19 cellular contexts compared by ENCODE assay signal in genomic region chr3:108448593-108448992, GRCh38.
DNase-seq lines count a peak whose midpoint lies in the region; ATAC-seq, FAIRE-seq and TF ChIP-seq lines count a peak whose summit lies in the region.
"Had no signal": no experiment of that assay in that cellular context is flagged by ENCODE, and none has a peak within 500 bp of the region (broad histone marks: within the 10 kb centered on the region; RNA-seq: fewer than 3 reads in every experiment).

No MANE protein-coding gene starts in this region.

- no peak for TF ChIP-seq CTCF in endothelial cell (IDR thresholded peaks at IDR 0.05; ENCODE audit: unreplicated experiment)

- H3K9me3 Mint-ChIP-seq in endothelial cell (ENCODE audit: unreplicated experiment): no peaks in the 10 kb centered on the region
- peaks cover 2 to 40% (median 29%) of the 10 kb centered on the region in 8 donors for H3K9me3 Mint-ChIP-seq in CD4-positive, alpha-beta memory T cell

- H3K4me3 ChIP-seq in CD4-positive, alpha-beta memory T cell (ENCODE audit: low read length in 2 of 2): no peak overlapping the region
- H3K4me3 ChIP-seq: gastrocnemius medialis, smooth muscle cell, upper lobe of right lung had no signal

- H3K27me3 ChIP-seq in CD4-positive, alpha-beta memory T cell (ENCODE audit: insufficient read depth, low read length): no peaks in the 10 kb centered on the region
- H3K27me3 ChIP-seq: gastrocnemius medialis, upper lobe of right lung had no signal

- FAIRE-seq in G401.6 (lab: Jason Lieb, UNC): peak; percentile 44

- H3K27ac ChIP-seq in CD4-positive, alpha-beta memory T cell (ENCODE audit: low read depth, low read length): no peak overlapping the region
- H3K27ac ChIP-seq: gastrocnemius medialis, parathyroid adenoma, upper lobe of right lung had no signal

- no peaks in the 10 kb centered on the region for H3K4me1 ChIP-seq in CD4-positive, alpha-beta memory T cell (ENCODE audit: insufficient read depth, low read length)
- H3K4me1 ChIP-seq: gastrocnemius medialis, parathyroid adenoma, upper lobe of right lung had no signal

- intact Hi-C loops in CD4-positive, alpha-beta memory T cell (cut with micrococcal nuclease): no loop called here

- H3K36me3 ChIP-seq in CD4-positive, alpha-beta memory T cell (ENCODE audit: insufficient read depth, low read length): no peaks in the 10 kb centered on the region
- H3K36me3 ChIP-seq: gastrocnemius medialis, upper lobe of right lung had no signal

- H3K27ac Mint-ChIP-seq in endothelial cell (ENCODE audit: unreplicated experiment): no peak overlapping the region
- H3K27ac Mint-ChIP-seq in CD4-positive, alpha-beta memory T cell: no peak overlapping the region
- H3K27ac Mint-ChIP-seq: H9; stimulated activated effector memory CD8-positive, alpha-beta T cell treated with anti-CD3 and anti-CD28 coated beads, Interleukin-12 subunit alpha, Interleukin-12 subunit beta, amount 100 ng/mL, for 72 hours; T-helper 17 cell had no signal

- DNase-seq in NOMO-1 treated with dmso at 0.1 percent for 144 hours (lab: John Stamatoyannopoulos, UW; ENCODE audit: unreplicated experiment): peak; percentile 37
- DNase-seq in endothelial cell (ENCODE audit: low spot score): no peak
- no peak for DNase-seq in KG1 (lab: John Stamatoyannopoulos, UW)
- no peak for DNase-seq in NCI-H2107 (lab: John Stamatoyannopoulos, UW)
- no peak for DNase-seq in CD4-positive, alpha-beta memory T cell
- DNase-seq: gastrocnemius medialis, H9, NCI-H1930, NCI-H774, RPMI8226, T-helper 17 cell, upper lobe of right lung had no signal

- POLR2A ChIA-PET in CD4-positive, alpha-beta memory T cell (lab: Charles Lee; ENCODE audit: partially characterized antibody): no interaction called here

- CTCF ChIA-PET in CD4-positive, alpha-beta memory T cell (lab: Charles Lee; ENCODE audit: partially characterized antibody): no interaction called here

- H3K4me1 Mint-ChIP-seq in endothelial cell (ENCODE audit: unreplicated experiment): no peaks in the 10 kb centered on the region
- H3K4me1 Mint-ChIP-seq in CD4-positive, alpha-beta memory T cell: no peaks in the 10 kb centered on the region
- H3K4me1 Mint-ChIP-seq: stimulated activated effector memory CD8-positive, alpha-beta T cell treated with anti-CD3 and anti-CD28 coated beads, Interleukin-12 subunit alpha, Interleukin-12 subunit beta, amount 100 ng/mL, for 72 hours; T-helper 17 cell had no signal

- peaks cover 0 to 13% of the 10 kb centered on the region in 2 donors for H3K9me3 ChIP-seq in CD4-positive, alpha-beta memory T cell (ENCODE audit: control insufficient read depth in 1 of 2, low read length in 2 of 2)
- H3K9me3 ChIP-seq: gastrocnemius medialis had no signal

- peak; percentile 80 for ATAC-seq in GM19395 (IDR thresholded peaks at IDR 0.05; ENCODE audit: unreplicated experiment)
- ATAC-seq in HG03066 (IDR thresholded peaks at IDR 0.05; ENCODE audit: low read depth, unreplicated experiment): peak; percentile 63
- ATAC-seq: activated CD4-positive, CD25-positive, alpha-beta regulatory T cell treated with anti-CD3 and anti-CD28 coated beads, Interleukin-2, amount 50 U/mL, for 24 hours; gastrocnemius medialis; stimulated activated effector memory CD8-positive, alpha-beta T cell treated with anti-CD3 and anti-CD28 coated beads, Interleukin-12 subunit alpha, Interleukin-12 subunit beta, amount 100 ng/mL, for 72 hours; T-helper 17 cell; upper lobe of right lung had no signal

- no peaks in the 10 kb centered on the region for H3K27me3 Mint-ChIP-seq in endothelial cell (ENCODE audit: unreplicated experiment)
- H3K27me3 Mint-ChIP-seq in CD4-positive, alpha-beta memory T cell: peaks cover 0 to 3% of the 10 kb centered on the region in 2 donors
- H3K27me3 Mint-ChIP-seq: T-helper 17 cell had no signal

- peaks cover 3% of the 10 kb centered on the region for H3K36me3 Mint-ChIP-seq in endothelial cell (ENCODE audit: low read depth, unreplicated experiment)
- peaks cover 7 to 12% of the 10 kb centered on the region in 2 donors for H3K36me3 Mint-ChIP-seq in CD4-positive, alpha-beta memory T cell
- H3K36me3 Mint-ChIP-seq: stimulated activated effector memory CD8-positive, alpha-beta T cell treated with anti-CD3 and anti-CD28 coated beads, Interleukin-12 subunit alpha, Interleukin-12 subunit beta, amount 100 ng/mL, for 72 hours had no signal

- H3K4me3 Mint-ChIP-seq in endothelial cell (ENCODE audit: unreplicated experiment): no peak overlapping the region
- H3K4me3 Mint-ChIP-seq in CD4-positive, alpha-beta memory T cell: no peak overlapping the region
- H3K4me3 Mint-ChIP-seq: H9; stimulated activated effector memory CD8-positive, alpha-beta T cell treated with anti-CD3 and anti-CD28 coated beads, Interleukin-12 subunit alpha, Interleukin-12 subunit beta, amount 100 ng/mL, for 72 hours; T-helper 17 cell had no signal
